10 cellular contexts compared by ENCODE assay signal in genomic region chr12:119669744-119670472, GRCh38. TPM values are rescaled to one million over a fixed set of nuclear protein-coding genes. Genes with fewer than 3 reads are reported as not detected.
A peak's percentile ranks its signal among the peaks of the same experiment; 100 is the strongest.
DNase-seq lines count a peak whose midpoint lies in the region; ATAC-seq and TF ChIP-seq lines count a peak whose summit lies in the region.
"Had no signal": no experiment of that assay in that cellular context is flagged by ENCODE, and none has a peak within 500 bp of the region (broad histone marks: within the 10 kb centered on the region; RNA-seq: fewer than 3 reads in every experiment).

No MANE protein-coding gene starts in this region.

- H3K27ac ChIP-seq in tibial nerve, result peak overlapping the region in 3 of 4 donors; percentile 51 to 65 (median 53)

- H3K27me3 Mint-ChIP-seq in activated naive CD4-positive, alpha-beta T cell treated with anti-CD3 and anti-CD28 coated beads for 36 hours (ENCODE audit: low read depth), result no peaks in the 10 kb centered on the region
- H3K27me3 Mint-ChIP-seq in activated CD4-positive, alpha-beta memory T cell treated with anti-CD3 and anti-CD28 coated beads, Interleukin-2, amount 10 ng/mL, durations not matched to agents 7 days and 5 days, result no peaks in the 10 kb centered on the region
- H3K27me3 Mint-ChIP-seq in immature natural killer cell (ENCODE audit: low read depth in 3 of 3), result peaks cover 0 to 6% (median 5%) of the 10 kb centered on the region in 3 donors

- TF ChIP-seq POLR2A in tibial nerve (IDR thresholded peaks at IDR 0.05), result no peak

- TF ChIP-seq EP300 in tibial nerve (IDR thresholded peaks at IDR 0.05), result no peak

- CTCF ChIA-PET in activated naive CD4-positive, alpha-beta T cell treated with anti-CD3 and anti-CD28 coated beads for 36 hours (lab: Charles Lee), result interaction anchor here (1.1 to 1.2 kb wide), 3 partner anchors 9 to 226 kb away, joined by 3 to 4 read pairs (median 4); no protein-coding TSS in a partner anchor
- CTCF ChIA-PET in activated CD4-positive, alpha-beta memory T cell treated with anti-CD3 and anti-CD28 coated beads, Interleukin-2, amount 10 ng/mL, durations not matched to agents 7 days and 5 days (lab: Charles Lee), result no interaction called here

- no peaks in the 10 kb centered on the region for H3K27me3 ChIP-seq in tibial nerve

- H3K9me3 ChIP-seq in tibial nerve, result no peaks in the 10 kb centered on the region

- WGBS in tibial nerve, 2 donors, result 31 to 41% methylated on average over 10 to 11 of the region's 11 CpGs

- peak overlapping the region; percentile 90 for H3K4me3 Mint-ChIP-seq in activated naive CD4-positive, alpha-beta T cell treated with anti-CD3 and anti-CD28 coated beads for 36 hours
- peak overlapping the region; percentile 62 for H3K4me3 Mint-ChIP-seq in activated CD4-positive, alpha-beta memory T cell treated with anti-CD3 and anti-CD28 coated beads, Interleukin-2, amount 10 ng/mL, durations not matched to agents 7 days and 5 days
- peak overlapping the region; percentile 47 to 71 (median 62) for H3K4me3 Mint-ChIP-seq in immature natural killer cell

- intact Hi-C loops in activated naive CD4-positive, alpha-beta T cell treated with anti-CD3 and anti-CD28 coated beads for 36 hours (cut with micrococcal nuclease), result loop anchor here (5.0 kb wide), 1 partner anchor 532 kb away; the partner anchor contains the start of gene RPLP0

- peaks cover 0 to 44% (median 25%) of the 10 kb centered on the region in 4 donors for H3K4me1 ChIP-seq in tibial nerve

- peaks cover 0 to 43% (median 11%) of the 10 kb centered on the region in 3 donors for H3K36me3 ChIP-seq in tibial nerve

- TF ChIP-seq CTCF in tibial nerve (IDR thresholded peaks at IDR 0.05), result no peak

- peak overlapping the region; percentile 93 for H3K27ac Mint-ChIP-seq in activated naive CD4-positive, alpha-beta T cell treated with anti-CD3 and anti-CD28 coated beads for 36 hours
- H3K27ac Mint-ChIP-seq in activated CD4-positive, alpha-beta memory T cell treated with anti-CD3 and anti-CD28 coated beads, Interleukin-2, amount 10 ng/mL, durations not matched to agents 7 days and 5 days, result peak overlapping the region; percentile 71
- H3K27ac Mint-ChIP-seq in immature natural killer cell, result peak overlapping the region; percentile 50 to 90 (median 74)

- peak overlapping the region in 1 of 4 donors; percentile 20 for H3K4me3 ChIP-seq in tibial nerve

- POLR2A ChIA-PET in activated CD4-positive, alpha-beta memory T cell treated with anti-CD3 and anti-CD28 coated beads, Interleukin-2, amount 10 ng/mL, durations not matched to agents 7 days and 5 days (lab: Charles Lee), result interaction anchor here (1.7 to 3.5 kb wide), 2 partner anchors 9 to 622 kb away, joined by 4 to 26 read pairs; partner anchors contain the start of gene RNU4-2

- peak; percentile 26 for DNase-seq in activated naive CD4-positive, alpha-beta T cell treated with anti-CD3 and anti-CD28 coated beads for 36 hours
- DNase-seq in activated naive CD4-positive, alpha-beta T cell treated with Interleukin-2 at 50 U/mL for 16 hours, result no peak
- no peak for DNase-seq in activated CD4-positive, alpha-beta memory T cell treated with anti-CD3 and anti-CD28 coated beads, Interleukin-2, amount 10 ng/mL, durations not matched to agents 7 days and 5 days
- DNase-seq in immature natural killer cell, result no peak
- DNase-seq in tibial nerve (ENCODE audit: low spot score in 2 of 2), result no peak
- DNase-seq in nucleus accumbens (lab: John Stamatoyannopoulos, UW), result no peak
- no peak for DNase-seq in HPDE6-E6E7 (ENCODE audit: extremely low spot score)
- DNase-seq: DMS153; stimulated activated CD4-positive, alpha-beta T cell treated with anti-CD3 and anti-CD28 coated beads, Interleukin-1b, Interleukin-23, amount 100 ng/mL, for 48 hours had no signal

- H3K4me1 Mint-ChIP-seq in activated naive CD4-positive, alpha-beta T cell treated with anti-CD3 and anti-CD28 coated beads for 36 hours (ENCODE audit: low read depth), result peaks cover 69% of the 10 kb centered on the region
- H3K4me1 Mint-ChIP-seq in activated CD4-positive, alpha-beta memory T cell treated with anti-CD3 and anti-CD28 coated beads, Interleukin-2, amount 10 ng/mL, durations not matched to agents 7 days and 5 days, result peaks cover 77% of the 10 kb centered on the region
- peaks cover 52 to 83% of the 10 kb centered on the region in 2 donors for H3K4me1 Mint-ChIP-seq in immature natural killer cell

- no peaks in the 10 kb centered on the region for H3K9me3 Mint-ChIP-seq in activated naive CD4-positive, alpha-beta T cell treated with anti-CD3 and anti-CD28 coated beads for 36 hours
- no peaks in the 10 kb centered on the region for H3K9me3 Mint-ChIP-seq in activated CD4-positive, alpha-beta memory T cell treated with anti-CD3 and anti-CD28 coated beads, Interleukin-2, amount 10 ng/mL, durations not matched to agents 7 days and 5 days
- H3K9me3 Mint-ChIP-seq in immature natural killer cell, result no peaks in the 10 kb centered on the region

- peaks cover 50% of the 10 kb centered on the region for H3K36me3 Mint-ChIP-seq in activated naive CD4-positive, alpha-beta T cell treated with anti-CD3 and anti-CD28 coated beads for 36 hours (ENCODE audit: low read depth)
- peaks cover 60% of the 10 kb centered on the region for H3K36me3 Mint-ChIP-seq in activated CD4-positive, alpha-beta memory T cell treated with anti-CD3 and anti-CD28 coated beads, Interleukin-2, amount 10 ng/mL, durations not matched to agents 7 days and 5 days (ENCODE audit: low read depth)
- peaks cover 8 to 28% (median 11%) of the 10 kb centered on the region in 3 donors for H3K36me3 Mint-ChIP-seq in immature natural killer cell

- ATAC-seq in GM19463 (IDR thresholded peaks at IDR 0.05; ENCODE audit: unreplicated experiment), result no peak

RNA-seq across cellular contexts. Expression of gene PRKAB1, which starts 2.0 kb away (rescaled TPM):
- 10 to 100 TPM; 34.3 to 39.8 TPM for total RNA-seq in activated naive CD4-positive, alpha-beta T cell treated with anti-CD3 and anti-CD28 coated beads for 36 hours
- 10 to 100 TPM; 37.5 to 39.8 TPM for total RNA-seq in activated CD4-positive, alpha-beta memory T cell treated with anti-CD3 and anti-CD28 coated beads, Interleukin-2, amount 10 ng/mL, durations not matched to agents 7 days and 5 days
- polyA plus RNA-seq in immature natural killer cell, result 10 to 100 TPM; 35.8 to 48.5 (median 46.8) TPM
- total RNA-seq in tibial nerve, result 10 to 100 TPM; 24.5 to 40.6 (median 28.3) TPM
